ENCODE assay signal across 9 cellular contexts in the genomic region with DNA sequence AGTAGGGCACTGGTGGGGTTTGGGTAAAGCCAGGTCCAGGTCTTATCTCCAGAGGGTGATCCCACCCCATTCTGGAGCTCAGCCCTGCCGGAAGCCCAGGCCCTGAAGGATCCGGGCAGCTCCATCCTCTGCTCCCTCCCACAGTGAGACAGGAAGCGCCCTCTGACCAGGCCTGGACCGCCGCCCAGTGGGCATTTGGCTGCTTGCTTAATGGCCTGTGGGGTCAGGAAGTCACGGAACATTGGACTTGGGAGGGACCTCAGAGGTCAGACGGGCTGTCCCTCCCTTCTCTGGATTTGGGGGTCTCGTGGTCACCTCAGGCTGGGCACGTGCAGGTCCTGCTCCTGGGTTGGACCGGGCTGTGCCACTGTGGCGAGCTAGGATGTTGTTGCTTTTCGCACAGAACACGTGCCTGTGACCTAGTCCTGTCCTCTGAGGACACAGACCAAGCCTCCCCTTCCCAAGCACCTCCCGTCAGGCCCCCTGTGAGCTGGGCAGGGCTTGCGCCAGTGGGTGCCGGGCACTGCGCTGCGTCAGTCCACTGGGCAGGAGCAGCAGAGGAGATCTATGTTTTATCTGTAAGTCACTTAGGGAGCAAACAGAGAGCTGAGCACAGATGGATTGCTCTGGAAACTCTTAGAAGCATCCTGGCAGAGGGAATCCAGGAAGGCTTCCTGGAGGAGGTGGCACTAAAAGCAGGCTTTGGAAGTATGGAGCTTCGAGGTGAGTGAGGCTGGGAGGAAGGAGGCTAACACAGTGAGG. TPM values are rescaled to one million over a fixed set of nuclear protein-coding genes. Genes with fewer than 3 reads are reported as not detected.
DNase-seq lines count a peak whose midpoint lies in the region; ATAC-seq and TF ChIP-seq lines count a peak whose summit lies in the region.
"Had no signal": no experiment of that assay in that cellular context is flagged by ENCODE, and none has a peak within 500 bp of the region (broad histone marks: within the 10 kb centered on the region; RNA-seq: fewer than 3 reads in every experiment).

No MANE protein-coding gene starts in this region.

- peak overlapping the region; percentile 40 for H2BK5ac ChIP-seq in neuronal stem cell (ENCODE audit: low read length)

- peak overlapping the region; percentile 77 for H3K4me2 ChIP-seq in BLaER1
- H3K4me2 ChIP-seq in fibroblast of lung (ENCODE audit: extremely low read depth, insufficient read depth, low read length), result peak overlapping the region; percentile 19
- H3K4me2 ChIP-seq in neuronal stem cell (ENCODE audit: insufficient read depth, low read length, poor library complexity, severe bottlenecking), result no peak overlapping the region

- H3K9me3 ChIP-seq in BLaER1 (peaks cover 16% of the 10 kb centered on the region), fibroblast of lung (ENCODE audit: control insufficient read depth, insufficient read depth, low read depth, low read length) (no peaks in the 10 kb centered on the region), neuronal stem cell (replicated peaks in 1 of 2; ENCODE audit: control insufficient read depth in 2 of 2, insufficient read depth in 1 of 2, low read depth in 1 of 2, low read length in 2 of 2) (peaks cover 1 to 4% of the 10 kb centered on the region in 2 donors)

- ATAC-seq in HG03159 (IDR thresholded peaks at IDR 0.05; ENCODE audit: unreplicated experiment) (no peak), HG03045 (IDR thresholded peaks at IDR 0.05; ENCODE audit: unreplicated experiment) (no peak)

- H3K23ac ChIP-seq in neuronal stem cell (ENCODE audit: low read depth, low read length, poor library complexity), result peak overlapping the region; percentile 57

- H3K36me3 ChIP-seq in BLaER1 (peaks cover 23% of the 10 kb centered on the region), fibroblast of lung (ENCODE audit: control insufficient read depth, insufficient read depth, low read length) (no peaks in the 10 kb centered on the region), neuronal stem cell (replicated peaks in 1 of 2; ENCODE audit: control insufficient read depth in 2 of 2, insufficient read depth in 2 of 2, low read length in 2 of 2) (no peaks in the 10 kb centered on the region)

- H3K27ac ChIP-seq in BLaER1 (peak overlapping the region; percentile 52), fibroblast of lung (ENCODE audit: insufficient read depth, low read length) (peak overlapping the region; percentile 61), neuronal stem cell (replicated peaks; ENCODE audit: low read length) (no peak overlapping the region)
- H3K27ac ChIP-seq: epithelial cell of prostate had no signal

- no peak overlapping the region for H4K91ac ChIP-seq in neuronal stem cell (ENCODE audit: low read depth, low read length, poor library complexity)

- H2AFZ ChIP-seq in fibroblast of lung (ENCODE audit: low read length) (no peak overlapping the region), neuronal stem cell (ENCODE audit: low read length) (no peak overlapping the region)

- peak; percentile 36 for DNase-seq in RKO (ENCODE audit: low spot score)
- DNase-seq in fibroblast of lung (ENCODE audit: low read depth in 2 of 2), result peak in 1 of 2 donors; percentile 79
- DNase-seq in neuronal stem cell (ENCODE audit: low spot score), result no peak
- DNase-seq in MV-4-11 (lab: John Stamatoyannopoulos, UW), result no peak
- no peak for DNase-seq in GM19240 (ENCODE audit: insufficient read length, low spot score)

- H2AK5ac ChIP-seq in neuronal stem cell (ENCODE audit: low read depth, low read length), result peak overlapping the region; percentile 89

- peak overlapping the region; percentile 21 for H2BK120ac ChIP-seq in neuronal stem cell (ENCODE audit: low read depth, low read length)

- peaks cover 98% of the 10 kb centered on the region for H3K4me1 ChIP-seq in BLaER1
- peaks cover 10% of the 10 kb centered on the region for H3K4me1 ChIP-seq in fibroblast of lung (ENCODE audit: control insufficient read depth, extremely low read depth, insufficient read depth, low read length)
- peaks cover 28 to 67% of the 10 kb centered on the region in 2 donors for H3K4me1 ChIP-seq in neuronal stem cell (ENCODE audit: control insufficient read depth in 2 of 2, insufficient read depth in 1 of 2, low read depth in 1 of 2, low read length in 2 of 2)

- peak overlapping the region; percentile 59 for H2BK15ac ChIP-seq in neuronal stem cell (ENCODE audit: low read length)

- H3K9ac ChIP-seq in BLaER1, result no peak overlapping the region
- peak overlapping the region; percentile 46 for H3K9ac ChIP-seq in fibroblast of lung (ENCODE audit: insufficient read depth, low read length)
- no peak overlapping the region for H3K9ac ChIP-seq in neuronal stem cell (ENCODE audit: low read depth, low read length, poor library complexity)

- H3K4me3 ChIP-seq in BLaER1 (no peak overlapping the region), fibroblast of lung (replicated peaks in 1 of 4; ENCODE audit: control extremely low read depth in 1 of 4, insufficient read depth in 1 of 4, low read depth in 3 of 4, low read length in 4 of 4) (no peak overlapping the region), neuronal stem cell (ENCODE audit: low read length in 2 of 2) (peak overlapping the region in 1 of 2 donors; percentile 59)

- H3K14ac ChIP-seq in neuronal stem cell (ENCODE audit: low read length), result peak overlapping the region; percentile 48

- no peak overlapping the region for H3K4ac ChIP-seq in neuronal stem cell (ENCODE audit: low read length)

- WGBS in neuronal stem cell (ENCODE audit: extremely low coverage in 2 of 2, insufficient read length in 2 of 2, insufficient replicate concordance in 1 of 2), 2 donors, result no CpG with 5 or more reads among the region's 19 CpGs

- H3K79me1 ChIP-seq in neuronal stem cell (ENCODE audit: low read depth, low read length), result no peaks in the 10 kb centered on the region

- peak overlapping the region; percentile 63 for H3K18ac ChIP-seq in neuronal stem cell (ENCODE audit: low read length)

- no peaks in the 10 kb centered on the region for H3K27me3 ChIP-seq in BLaER1
- H3K27me3 ChIP-seq in fibroblast of lung (ENCODE audit: control insufficient read depth, insufficient read depth, low read length), result no peaks in the 10 kb centered on the region
- no peaks in the 10 kb centered on the region for H3K27me3 ChIP-seq in neuronal stem cell (ENCODE audit: control insufficient read depth in 3 of 3, insufficient read depth in 3 of 3, low read depth in 1 of 3, low read length in 3 of 3)

- peak in 1 of 2 donors; percentile 17 for TF ChIP-seq CTCF in fibroblast of lung (conservative IDR thresholded peaks at IDR 0.05 in 1 of 2, IDR thresholded peaks at IDR 0.05 in 1 of 2; ENCODE audit: low read depth in 1 of 2, low read length in 2 of 2)

- H3K79me2 ChIP-seq in fibroblast of lung (ENCODE audit: control insufficient read depth, insufficient read depth, low read length), result peaks cover 49% of the 10 kb centered on the region

- peak overlapping the region; percentile 95 for H2BK12ac ChIP-seq in neuronal stem cell (ENCODE audit: low read length)

- H4K20me1 ChIP-seq in BLaER1, result peaks cover 80% of the 10 kb centered on the region
- no peaks in the 10 kb centered on the region for H4K20me1 ChIP-seq in fibroblast of lung (ENCODE audit: control insufficient read depth, extremely low read depth, insufficient read depth, low read length)

- no peak overlapping the region for H4K8ac ChIP-seq in neuronal stem cell (ENCODE audit: low read depth, low read length)

RNA-seq across cellular contexts. Expression of a gene that starts 49.4 kb away (rescaled TPM):
- total RNA-seq in fibroblast of lung, result 31.1 and 35.7 TPM in 2 replicates
- 11.0 and 13.0 TPM in 2 replicates for polyA plus RNA-seq in fibroblast of lung
- polyA plus RNA-seq in fibroblast of lung (2012), result 17.9 and 19.8 TPM in 2 replicates
- 16.8 and 21.8 TPM in 2 replicates for polyA minus RNA-seq in fibroblast of lung (ENCODE audit: low replicate concordance)
- 5.7 TPM for polyA plus RNA-seq in neuronal stem cell (2013, experiment 1 of 2)
- polyA plus RNA-seq in neuronal stem cell (2013, experiment 2 of 2), result 6.2 TPM
